Comparison of ENCODE assay signal across 8 cellular contexts in the genomic region with DNA sequence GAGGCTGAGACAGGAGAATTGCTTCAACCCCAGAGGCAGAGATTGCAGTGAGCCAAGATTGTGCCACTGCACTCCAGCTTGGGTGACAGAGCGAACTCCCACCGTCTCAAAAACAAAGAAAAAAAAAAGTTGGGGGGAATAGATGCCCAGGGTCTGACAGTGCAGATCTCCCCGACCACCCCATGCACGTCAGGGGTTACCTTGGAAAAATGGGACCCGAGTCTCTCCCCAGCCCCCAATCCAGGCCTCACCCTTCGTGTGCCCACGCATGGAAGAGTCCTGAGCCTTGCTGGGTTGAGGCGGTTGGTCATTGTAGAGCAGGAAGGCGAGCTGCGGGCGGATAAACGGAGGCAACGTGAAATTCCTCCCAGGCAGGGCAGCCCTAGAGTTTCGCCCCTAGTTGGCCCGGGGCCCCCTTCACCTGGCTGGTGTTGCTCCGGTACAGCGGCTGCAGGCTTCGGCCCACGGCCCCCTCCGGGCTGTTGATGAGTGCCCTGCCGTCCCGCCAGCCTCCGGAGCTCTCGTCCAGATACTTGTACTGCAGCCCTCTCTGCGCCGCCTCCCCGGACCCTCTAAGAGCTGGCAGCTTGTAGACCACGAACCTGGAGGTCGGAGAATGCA. TPM values are rescaled to one million over a fixed set of nuclear protein-coding genes. Genes with fewer than 3 reads are reported as not detected.
DNase-seq lines count a peak whose midpoint lies in the region; ATAC-seq, FAIRE-seq and TF ChIP-seq lines count a peak whose summit lies in the region.

No MANE protein-coding gene starts in this region.

- peaks cover 5% of the 10 kb centered on the region; the same call in 1 of the 2 replicates for H3K9me1 ChIP-seq in IMR-90 (ENCODE audit: insufficient read depth, low read length)

- peak overlapping the region; percentile 28 to 66; a peak in 2 of 4 replicates for H4K8ac ChIP-seq in IMR-90 (ENCODE audit: low read depth in 2 of 2, low read length in 2 of 2)

- dilution Hi-C loops in IMR-90 (cut with HindIII; ENCODE audit: low sequenced_read_pairs, unreplicated experiment), result no loop called here

- H3K4me3 ChIP-seq in AG09309 (ENCODE audit: control insufficient read depth, low read depth, low read length) (peak overlapping the region; percentile 94), IMR-90 (ENCODE audit: insufficient read depth, low read depth, low read length) (peak overlapping the region; percentile 61), astrocyte of the cerebellum (ENCODE audit: low read depth, low read length) (peak overlapping the region; percentile 79), iPS-15b (ENCODE audit: low read depth, low read length) (peak overlapping the region; percentile 79), small intestine (ENCODE audit: low read depth in 1 of 2, low read length in 2 of 2) (peak overlapping the region; percentile 59 to 76)

- H3K18ac ChIP-seq in IMR-90 (ENCODE audit: low read depth, low read length), result no peak overlapping the region

- H3K23ac ChIP-seq in IMR-90 (ENCODE audit: low read depth, low read length), result no peak overlapping the region; the same call in 1 of the 2 replicates

- DNase-seq in AG09309 (ENCODE audit: low read depth), result no peak
- DNase-seq in IMR-90, result peak; percentile 6
- DNase-seq in astrocyte of the cerebellum (ENCODE audit: low read depth), result no peak
- no peak for DNase-seq in small intestine
- no peak for DNase-seq in H4 (ENCODE audit: low spot score)
- DNase-seq in NCI-H1930 (lab: John Stamatoyannopoulos, UW), result no peak

- peak overlapping the region; percentile 43; the same call in 1 of the 2 replicates for H3K4ac ChIP-seq in IMR-90 (ENCODE audit: low read depth, low read length)

- H2BK5ac ChIP-seq in IMR-90 (ENCODE audit: low read depth, low read length, poor library complexity, severe bottlenecking), result no peak overlapping the region

- H3K9me3 ChIP-seq in IMR-90 (ENCODE audit: control insufficient read depth, insufficient read depth, low read length) (peaks cover 13% of the 10 kb centered on the region), iPS-15b (ENCODE audit: control insufficient read depth, insufficient read depth, low read length) (no peaks in the 10 kb centered on the region), small intestine (ENCODE audit: control insufficient read depth, low read depth) (no peaks in the 10 kb centered on the region)

- H4K5ac ChIP-seq in IMR-90 (ENCODE audit: low read depth, low read length), result no peak overlapping the region

- H3K27me3 ChIP-seq in IMR-90 (ENCODE audit: control insufficient read depth, insufficient read depth, low read length) (peaks cover 16% of the 10 kb centered on the region), iPS-15b (ENCODE audit: control insufficient read depth, insufficient read depth, low read length) (peaks cover 18% of the 10 kb centered on the region), small intestine (ENCODE audit: control insufficient read depth in 2 of 2, insufficient read depth in 2 of 2, low read length in 2 of 2) (peaks cover 0 to 4% of the 10 kb centered on the region in 2 donors)

- peak overlapping the region; percentile 81 for H3K4me2 ChIP-seq in IMR-90 (ENCODE audit: low read depth, low read length)

- no peak overlapping the region for H2BK120ac ChIP-seq in IMR-90 (ENCODE audit: low read depth, low read length)

- peaks cover 12% of the 10 kb centered on the region; the same call in 1 of the 2 replicates for H3K36me3 ChIP-seq in IMR-90 (ENCODE audit: control insufficient read depth, insufficient read depth, low read length)
- peaks cover 5% of the 10 kb centered on the region for H3K36me3 ChIP-seq in iPS-15b (ENCODE audit: control insufficient read depth, insufficient read depth, low read length)
- peaks cover 0 to 2% of the 10 kb centered on the region in 2 donors for H3K36me3 ChIP-seq in small intestine (ENCODE audit: control insufficient read depth in 2 of 2, insufficient read depth in 2 of 2, low read length in 2 of 2)

- no peak for TF ChIP-seq CTCF in AG09309 (IDR thresholded peaks at IDR 0.05; ENCODE audit: control insufficient read depth, insufficient read depth, low read depth, low read length, missing control alignments)
- no peak for TF ChIP-seq CTCF in IMR-90 (conservative IDR thresholded peaks at IDR 0.05; ENCODE audit: low read depth, low read length)
- TF ChIP-seq CTCF in astrocyte of the cerebellum (IDR thresholded peaks at IDR 0.05; ENCODE audit: low read depth, low read length, missing control alignments), result no peak

- peak overlapping the region; percentile 21; the same call in 1 of the 2 replicates for H3K56ac ChIP-seq in IMR-90 (ENCODE audit: extremely low read depth, insufficient read depth, low read length)

- H4K91ac ChIP-seq in IMR-90 (ENCODE audit: insufficient read depth, low read depth, low read length), result no peak overlapping the region

- no peak for TF ChIP-seq POLR2A in IMR-90 (IDR thresholded peaks at IDR 0.05; ENCODE audit: low read depth, low read length)

- H4K20me1 ChIP-seq in IMR-90 (ENCODE audit: insufficient read depth, low read length), result no peaks in the 10 kb centered on the region

- H2AFZ ChIP-seq in IMR-90 (replicated peaks; ENCODE audit: low read length, poor library complexity), result peak overlapping the region; percentile 99

- in situ Hi-C loops in IMR-90 (cut with MboI; ENCODE audit: low sequenced_read_pairs), result no loop called here
- in situ Hi-C loops in astrocyte of the cerebellum (cut with HindIII; ENCODE audit: low sequenced_read_pairs), result no loop called here

- no TSS peak for BruUV-seq in IMR-90 (replicated peaks; lab: Mats Ljungman, UMichigan)

- CTCF ChIA-PET in IMR-90 (lab: Yijun Ruan, JAX), result interaction anchor here (0.6 kb wide), 1 partner anchor 12 kb away, joined by 8 read pairs; no protein-coding TSS in a partner anchor

- TF ChIP-seq RAD21 in IMR-90 (IDR thresholded peaks at IDR 0.05; ENCODE audit: low read length), result no peak

- POLR2A ChIA-PET in IMR-90 (lab: Charles Lee; ENCODE audit: unreplicated experiment), result no interaction called here

- H3K27ac ChIP-seq in IMR-90 (ENCODE audit: insufficient read depth, low read length), result peak overlapping the region; percentile 2; the same call in 1 of the 2 replicates
- peak overlapping the region; percentile 24 to 91 for H3K27ac ChIP-seq in small intestine (ENCODE audit: low read depth in 1 of 2, low read length in 1 of 2)

- H2AK5ac ChIP-seq in IMR-90 (ENCODE audit: low read depth, low read length), result no peak overlapping the region

- H3K79me1 ChIP-seq in IMR-90 (ENCODE audit: low read depth in 1 of 2, low read length in 2 of 2), result peaks cover 0 to 7% of the 10 kb centered on the region in 2 experiments; a peak in 1 of 4 replicates

- intact Hi-C loops in IMR-90 (cut with micrococcal nuclease), result no loop called here

- H3K9ac ChIP-seq in IMR-90 (ENCODE audit: low read depth, low read length) (peak overlapping the region; percentile 36), iPS-15b (ENCODE audit: low read depth, low read length) (peak overlapping the region; percentile 47)

- 11% methylated on average over 16 of the region's 29 CpGs; no CpG with 5 or more reads in 1 of the 2 experiments for WGBS in IMR-90 (ENCODE audit: extremely low coverage in 2 of 2, insufficient read length in 1 of 2), 2 experiments
- 13 to 16% (median 15%) methylated on average over 29 of the region's 29 CpGs for WGBS in small intestine, 3 donors

- peaks cover 5% of the 10 kb centered on the region; the same call in 1 of the 2 replicates for H3K4me1 ChIP-seq in IMR-90 (ENCODE audit: control insufficient read depth, insufficient read depth, low read length)
- peaks cover 6% of the 10 kb centered on the region for H3K4me1 ChIP-seq in iPS-15b (ENCODE audit: control insufficient read depth, insufficient read depth, low read length)
- peaks cover 0 to 7% of the 10 kb centered on the region in 2 donors for H3K4me1 ChIP-seq in small intestine (ENCODE audit: control insufficient read depth in 2 of 2, insufficient read depth in 1 of 2, low read depth in 1 of 2, low read length in 1 of 2)

- peak overlapping the region; percentile 7; the same call in 1 of the 2 replicates for H3K14ac ChIP-seq in IMR-90 (replicated peaks; ENCODE audit: low read depth, low read length)

- peak overlapping the region; percentile 80 for H2AK9ac ChIP-seq in IMR-90 (replicated peaks; ENCODE audit: low read depth, low read length, poor library complexity)

- no peak for FAIRE-seq in small intestine (lab: Jason Lieb, UNC)

- peak; percentile 32 for ATAC-seq in GM19023 (IDR thresholded peaks at IDR 0.05; ENCODE audit: unreplicated experiment)
- ATAC-seq in IMR-90 (ENCODE audit: low read depth), result peak; percentile 53

- no peak overlapping the region for H2BK20ac ChIP-seq in IMR-90 (ENCODE audit: low read depth, low read length)

- no peak overlapping the region for H2BK15ac ChIP-seq in IMR-90 (ENCODE audit: low read depth, low read length)

RNA-seq across cellular contexts. Expression of a gene that starts 0.6 kb away (rescaled TPM):
- 6.4 and 9.5 TPM in 2 replicates for total RNA-seq in IMR-90 (2012; rRNA removed)
- polyA plus RNA-seq in IMR-90 (2012; rRNA removed) (31.1 and 32.0 TPM in 2 replicates), small intestine (10 to 100 TPM in 2 of 3 donors, 1 to 10 TPM in 1; 6.5 to 43.1 (median 10.8) TPM)
- polyA plus RNA-seq in IMR-90 (2012; cell fraction: cytosol; rRNA removed), result 21.0 and 47.0 TPM in 2 replicates
- 4.5 and 7.3 TPM in 2 replicates for polyA plus RNA-seq in IMR-90 (2012; cell fraction: nucleus; rRNA removed; ENCODE audit: low replicate concordance)
- 64.4 and 68.8 TPM in 2 replicates for total RNA-seq in H4 (2014; rRNA removed; shearing (Covaris generic))

RNA-seq across cellular contexts. Expression of a gene that starts 6.3 kb away (rescaled TPM):
- total RNA-seq in IMR-90 (2012; rRNA removed), result not detected in 2 replicates
- polyA plus RNA-seq in IMR-90 (2012; rRNA removed), result not detected in 2 replicates
- polyA plus RNA-seq in IMR-90 (2012; cell fraction: cytosol; rRNA removed), result not detected in 2 replicates
- not detected in 2 replicates for polyA plus RNA-seq in IMR-90 (2012; cell fraction: nucleus; rRNA removed; ENCODE audit: low replicate concordance)
- under 1 TPM in 1 of 3 donors, not detected in 2; 0.13 TPM for polyA plus RNA-seq in small intestine
- total RNA-seq in H4 (2014; rRNA removed; shearing (Covaris generic)), result not detected in 2 replicates

RNA-seq across cellular contexts. Expression of a gene that starts 10.3 kb away (rescaled TPM):
- total RNA-seq in IMR-90 (2012; rRNA removed), result 41.1 and 41.6 TPM in 2 replicates
- 24.5 and 27.7 TPM in 2 replicates for polyA plus RNA-seq in IMR-90 (2012; rRNA removed)
- 30.4 and 37.2 TPM in 2 replicates for polyA plus RNA-seq in IMR-90 (2012; cell fraction: cytosol; rRNA removed)
- polyA plus RNA-seq in IMR-90 (2012; cell fraction: nucleus; rRNA removed; ENCODE audit: low replicate concordance), result 35.7 and 72.7 TPM in 2 replicates
- 10 to 100 TPM; 25.7 to 38.9 (median 30.9) TPM for polyA plus RNA-seq in small intestine
- total RNA-seq in H4 (2014; rRNA removed; shearing (Covaris generic)), result 31.0 and 38.3 TPM in 2 replicates

RNA-seq across cellular contexts. Expression of a gene that starts 38.4 kb away (rescaled TPM):
- under 0.01 and 0.36 TPM in 2 replicates for total RNA-seq in IMR-90 (2012; rRNA removed)
- 0.19 and 0.50 TPM in 2 replicates for polyA plus RNA-seq in IMR-90 (2012; rRNA removed)
- 0.04 and 0.12 TPM in 2 replicates for polyA plus RNA-seq in IMR-90 (2012; cell fraction: cytosol; rRNA removed)
- 0.10 and 0.14 TPM in 2 replicates for polyA plus RNA-seq in IMR-90 (2012; cell fraction: nucleus; rRNA removed; ENCODE audit: low replicate concordance)
- under 1 TPM in 1 of 3 donors, not detected in 2; 0.18 TPM for polyA plus RNA-seq in small intestine
- 1.6 and 2.5 TPM in 2 replicates for total RNA-seq in H4 (2014; rRNA removed; shearing (Covaris generic))

RNA-seq across cellular contexts. Expression of a gene that starts 42.3 kb away (rescaled TPM):
- 0.28 and 1.1 TPM in 2 replicates for total RNA-seq in IMR-90 (2012; rRNA removed)
- polyA plus RNA-seq in IMR-90 (2012; rRNA removed) (0.44 and 0.56 TPM in 2 replicates), small intestine (1 to 10 TPM in 2 of 3 donors, under 1 TPM in 1; 0.54 to 3.3 (median 1.1) TPM)
- 1.1 and 1.9 TPM in 2 replicates for polyA plus RNA-seq in IMR-90 (2012; cell fraction: cytosol; rRNA removed)
- polyA plus RNA-seq in IMR-90 (2012; cell fraction: nucleus; rRNA removed; ENCODE audit: low replicate concordance), result 1.8 and 2.1 TPM in 2 replicates
- total RNA-seq in H4 (2014; rRNA removed; shearing (Covaris generic)), result 5.7 TPM in 1 of 2 replicates, not detected in the other
